In genomic region chr3:72338942-72339749, GRCh38 we compare ENCODE assay signal across 1 cellular context.
TF ChIP-seq lines count a peak whose summit lies in the region.

No MANE protein-coding gene starts in this region.

TF ChIP-seq in GM23338, 12 proteins besides CTCF, POLR2A, EP300 and RAD21 (continued from another document):
- TF ChIP-seq ZNF462 (CRISPR knock-in tag; IDR thresholded peaks at IDR 0.05) (no peak), EZH2phosphoT487 (IDR thresholded peaks at IDR 0.05; ENCODE audit: unreplicated experiment) (no peak), NANOG (IDR thresholded peaks at IDR 0.05; ENCODE audit: borderline replicate concordance) (no peak), REST (IDR thresholded peaks at IDR 0.05; ENCODE audit: unreplicated experiment) (no peak), POLR2AphosphoS5 (IDR thresholded peaks at IDR 0.05; ENCODE audit: low read depth) (no peak), EZH2 (IDR thresholded peaks at IDR 0.05; ENCODE audit: low read depth, unreplicated experiment) (no peak), ZNF331 (CRISPR knock-in tag; IDR thresholded peaks at IDR 0.05; ENCODE audit: low read depth) (no peak)
